Comparison of ENCODE assay signal across 24 cellular contexts in genomic region chrX:153475751-153476281, GRCh38. TPM values are rescaled to one million over a fixed set of nuclear protein-coding genes. Genes with fewer than 3 reads are reported as not detected.
DNase-seq lines count a peak whose midpoint lies in the region; ATAC-seq and TF ChIP-seq lines count a peak whose summit lies in the region.
"Had no signal": no experiment of that assay in that cellular context is flagged by ENCODE, and none has a peak within 500 bp of the region (broad histone marks: within the 10 kb centered on the region; RNA-seq: fewer than 3 reads in every experiment).

No MANE protein-coding gene starts in this region.

- H2AK9ac ChIP-seq in IMR-90 (replicated peaks; ENCODE audit: low read depth, low read length, poor library complexity) = peak overlapping the region; percentile 77

- intact Hi-C loops in IMR-90 (cut with micrococcal nuclease) = no loop called here

- H3K27ac ChIP-seq in IMR-90 (ENCODE audit: insufficient read depth, low read length) (no peak overlapping the region), thoracic aorta (peak overlapping the region; percentile 87 to 92)
- H3K27ac ChIP-seq: A549, upper lobe of right lung had no signal

- H3K79me1 ChIP-seq in IMR-90 (ENCODE audit: low read depth in 1 of 2, low read length in 2 of 2) = peaks cover 0 to 5% of the 10 kb centered on the region in 2 experiments; a peak in 1 of 4 replicates

- peak overlapping the region; percentile 33 for H3K4me3 Mint-ChIP-seq in activated naive CD4-positive, alpha-beta T cell treated with anti-CD3 and anti-CD28 coated beads, Interleukin-2, amount 50 U/mL, for 24 hours
- peak overlapping the region in 3 of 5 donors; percentile 41 to 48 (median 46) for H3K4me3 Mint-ChIP-seq in immature natural killer cell
- H3K4me3 Mint-ChIP-seq: activated CD4-positive, alpha-beta T cell treated with anti-CD3 and anti-CD28 coated beads, Interleukin-2, amount 10 ng/mL, durations not matched to agents 24 days and 14 days; activated naive CD8-positive, alpha-beta T cell treated with anti-CD3 and anti-CD28 coated beads, Interleukin-2, amount 50 U/mL, for 24 hours; activated T-helper 17 cell treated with anti-CD3 and anti-CD28 coated beads, Interleukin-2, amount 50 U/mL, for 72 hours had no signal

- peak overlapping the region; percentile 99 for H2BK120ac ChIP-seq in IMR-90 (ENCODE audit: low read depth, low read length)

- peak overlapping the region; percentile 72; the same call in 1 of the 2 replicates for H3K23ac ChIP-seq in IMR-90 (ENCODE audit: low read depth, low read length)

- no peaks in the 10 kb centered on the region for H3K27me3 Mint-ChIP-seq in activated naive CD4-positive, alpha-beta T cell treated with anti-CD3 and anti-CD28 coated beads, Interleukin-2, amount 50 U/mL, for 24 hours
- H3K27me3 Mint-ChIP-seq in immature natural killer cell (ENCODE audit: low read depth in 3 of 3) = peaks cover 1 to 4% (median 2%) of the 10 kb centered on the region in 3 donors
- H3K27me3 Mint-ChIP-seq: activated naive CD8-positive, alpha-beta T cell treated with anti-CD3 and anti-CD28 coated beads, Interleukin-2, amount 50 U/mL, for 24 hours; activated T-helper 17 cell treated with anti-CD3 and anti-CD28 coated beads, Interleukin-2, amount 50 U/mL, for 72 hours; IgD-negative memory B cell had no signal

- peak overlapping the region; percentile 85 for H2BK20ac ChIP-seq in IMR-90 (ENCODE audit: low read depth, low read length)

- H4K8ac ChIP-seq in IMR-90 (ENCODE audit: low read depth in 2 of 2, low read length in 2 of 2) = peak overlapping the region; percentile 37 to 93; a peak in 2 of 4 replicates

- no peaks in the 10 kb centered on the region for H3K9me3 Mint-ChIP-seq in activated naive CD4-positive, alpha-beta T cell treated with anti-CD3 and anti-CD28 coated beads, Interleukin-2, amount 50 U/mL, for 24 hours
- H3K9me3 Mint-ChIP-seq in immature natural killer cell = no peaks in the 10 kb centered on the region
- H3K9me3 Mint-ChIP-seq: activated CD4-positive, alpha-beta T cell treated with anti-CD3 and anti-CD28 coated beads, Interleukin-2, amount 10 ng/mL, durations not matched to agents 24 days and 14 days; activated naive CD8-positive, alpha-beta T cell treated with anti-CD3 and anti-CD28 coated beads, Interleukin-2, amount 50 U/mL, for 24 hours; activated T-helper 17 cell treated with anti-CD3 and anti-CD28 coated beads, Interleukin-2, amount 50 U/mL, for 72 hours; IgD-negative memory B cell had no signal

- H3K9ac ChIP-seq in IMR-90 (ENCODE audit: low read depth, low read length) = no peak overlapping the region

- H3K27me3 ChIP-seq in IMR-90 (ENCODE audit: control insufficient read depth, insufficient read depth, low read length) (no peaks in the 10 kb centered on the region), thoracic aorta (replicated peaks; ENCODE audit: insufficient read depth) (no peaks in the 10 kb centered on the region)
- H3K27me3 ChIP-seq: esophagus squamous epithelium, upper lobe of right lung had no signal

- peak overlapping the region; percentile 87; the same call in 1 of the 3 replicates for H2BK15ac ChIP-seq in IMR-90 (ENCODE audit: low read depth, low read length)

- H3K14ac ChIP-seq in IMR-90 (replicated peaks; ENCODE audit: low read depth, low read length) = peak overlapping the region; percentile 71; the same call in 1 of the 2 replicates

- H3K4me1 ChIP-seq in IMR-90 (ENCODE audit: control insufficient read depth, insufficient read depth, low read length) = peaks cover 33% of the 10 kb centered on the region
- H3K4me1 ChIP-seq in thoracic aorta (ENCODE audit: control insufficient read depth in 1 of 2, low read depth in 2 of 2) = peaks cover 15 to 68% of the 10 kb centered on the region in 2 donors
- H3K4me1 ChIP-seq: A549, HAP-1, upper lobe of right lung had no signal

- no peak overlapping the region for H3K4me2 ChIP-seq in IMR-90 (ENCODE audit: low read depth, low read length)
- H3K4me2 ChIP-seq: A549 had no signal

- BruUV-seq in IMR-90 (replicated peaks; lab: Mats Ljungman, UMichigan) = no TSS peak

- TF ChIP-seq POLR2A in IMR-90 (IDR thresholded peaks at IDR 0.05; ENCODE audit: low read depth, low read length) = no peak

- 74% methylated on average over 5 of the region's 11 CpGs; no CpG with 5 or more reads in 1 of the 2 experiments for WGBS in IMR-90 (ENCODE audit: extremely low coverage in 2 of 2, insufficient read length in 1 of 2), 2 experiments

- dilution Hi-C loops in IMR-90 (cut with HindIII; ENCODE audit: low sequenced_read_pairs, unreplicated experiment) = no loop called here

- H3K56ac ChIP-seq in IMR-90 (ENCODE audit: extremely low read depth, insufficient read depth, low read length) = no peak overlapping the region

- H3K9me1 ChIP-seq in IMR-90 (ENCODE audit: insufficient read depth, low read length) = peaks cover 23% of the 10 kb centered on the region

- peaks cover 3% of the 10 kb centered on the region for H3K4me1 Mint-ChIP-seq in activated naive CD4-positive, alpha-beta T cell treated with anti-CD3 and anti-CD28 coated beads, Interleukin-2, amount 50 U/mL, for 24 hours
- H3K4me1 Mint-ChIP-seq in immature natural killer cell = peaks cover 5 to 14% of the 10 kb centered on the region in 2 donors
- H3K4me1 Mint-ChIP-seq: activated CD4-positive, alpha-beta T cell treated with anti-CD3 and anti-CD28 coated beads, Interleukin-2, amount 10 ng/mL, durations not matched to agents 24 days and 14 days; activated T-helper 17 cell treated with anti-CD3 and anti-CD28 coated beads, Interleukin-2, amount 50 U/mL, for 72 hours; IgD-negative memory B cell had no signal

- no peak for DNase-seq in activated naive CD4-positive, alpha-beta T cell treated with anti-CD3 and anti-CD28 coated beads, Interleukin-2, amount 50 U/mL, for 16 hours
- DNase-seq in IMR-90 (no peak), immature natural killer cell (no peak), thoracic aorta (ENCODE audit: low spot score) (no peak), inferior parietal cortex (ENCODE audit: extremely low spot score) (no peak), DMS53 treated with DMSO at 0.1 percent for 48 hours (lab: John Stamatoyannopoulos, UW; ENCODE audit: unreplicated experiment) (no peak)
- no peak for DNase-seq in activated effector memory CD4-positive, alpha-beta T cell treated with anti-CD3 and anti-CD28 coated beads, Interleukin-2, amount 50 U/mL, for 16 hours
- DNase-seq: activated CD4-positive, alpha-beta T cell treated with anti-CD3 and anti-CD28 coated beads, Interleukin-2, amount 10 ng/mL, durations not matched to agents 24 days and 14 days; activated naive CD8-positive, alpha-beta T cell treated with anti-CD3 and anti-CD28 coated beads, Interleukin-2, amount 50 U/mL, for 24 hours; DMS79; esophagus squamous epithelium; MM.1S; NCI-H1930; stimulated activated naive CD4-positive, alpha-beta T cell; upper lobe of right lung had no signal

- no peak overlapping the region for H4K91ac ChIP-seq in IMR-90 (ENCODE audit: insufficient read depth, low read depth, low read length)

- H4K20me1 ChIP-seq in IMR-90 (ENCODE audit: insufficient read depth, low read length) = no peaks in the 10 kb centered on the region

- H3K36me3 ChIP-seq in IMR-90 (ENCODE audit: control insufficient read depth, insufficient read depth, low read length) = no peaks in the 10 kb centered on the region
- H3K36me3 ChIP-seq in thoracic aorta = no peaks in the 10 kb centered on the region
- H3K36me3 ChIP-seq: esophagus squamous epithelium, HAP-1, upper lobe of right lung had no signal

- H3K36me3 Mint-ChIP-seq in activated naive CD4-positive, alpha-beta T cell treated with anti-CD3 and anti-CD28 coated beads, Interleukin-2, amount 50 U/mL, for 24 hours = no peaks in the 10 kb centered on the region
- H3K36me3 Mint-ChIP-seq in immature natural killer cell = no peaks in the 10 kb centered on the region
- H3K36me3 Mint-ChIP-seq: IgD-negative memory B cell had no signal

- no peak for ATAC-seq in IMR-90 (ENCODE audit: low read depth)
- ATAC-seq in thoracic aorta (ENCODE audit: insufficient number of reproducible peaks, low FRiP score, low read depth) = no peak
- ATAC-seq: A549; activated naive CD8-positive, alpha-beta T cell treated with anti-CD3 and anti-CD28 coated beads, Interleukin-2, amount 50 U/mL, for 24 hours; activated T-helper 17 cell treated with anti-CD3 and anti-CD28 coated beads, Interleukin-2, amount 50 U/mL, for 72 hours; upper lobe of right lung had no signal

- no peak overlapping the region for H3K4me3 ChIP-seq in IMR-90 (ENCODE audit: insufficient read depth, low read depth, low read length)
- no peak overlapping the region for H3K4me3 ChIP-seq in thoracic aorta
- H3K4me3 ChIP-seq: A549, HAP-1 had no signal

- H2AK5ac ChIP-seq in IMR-90 (ENCODE audit: low read depth, low read length) = peak overlapping the region; percentile 83; the same call in 1 of the 2 replicates

- in situ Hi-C loops in IMR-90 (cut with MboI; ENCODE audit: low sequenced_read_pairs) = no loop called here

- no peak overlapping the region for H3K18ac ChIP-seq in IMR-90 (ENCODE audit: low read depth, low read length)

- peak overlapping the region; percentile 80 for H2BK5ac ChIP-seq in IMR-90 (ENCODE audit: low read depth, low read length, poor library complexity, severe bottlenecking)

- H3K9me3 ChIP-seq in IMR-90 (ENCODE audit: control insufficient read depth, insufficient read depth, low read length) (no peaks in the 10 kb centered on the region), thoracic aorta (no peaks in the 10 kb centered on the region)
- H3K9me3 ChIP-seq: A549, esophagus squamous epithelium, HAP-1, upper lobe of right lung had no signal

- no peak overlapping the region for H3K27ac Mint-ChIP-seq in activated naive CD4-positive, alpha-beta T cell treated with anti-CD3 and anti-CD28 coated beads, Interleukin-2, amount 50 U/mL, for 24 hours
- H3K27ac Mint-ChIP-seq in immature natural killer cell = peak overlapping the region in 2 of 6 donors; percentile 22 to 27
- H3K27ac Mint-ChIP-seq: activated CD4-positive, alpha-beta T cell treated with anti-CD3 and anti-CD28 coated beads, Interleukin-2, amount 10 ng/mL, durations not matched to agents 24 days and 14 days; activated naive CD8-positive, alpha-beta T cell treated with anti-CD3 and anti-CD28 coated beads, Interleukin-2, amount 50 U/mL, for 24 hours; activated T-helper 17 cell treated with anti-CD3 and anti-CD28 coated beads, Interleukin-2, amount 50 U/mL, for 72 hours; IgD-negative memory B cell had no signal

- peak overlapping the region; percentile 95 for H3K4ac ChIP-seq in IMR-90 (ENCODE audit: low read depth, low read length)

- CTCF ChIA-PET in IMR-90 (lab: Yijun Ruan, JAX) = no interaction called here

- peak overlapping the region; percentile 43 for H2AFZ ChIP-seq in IMR-90 (replicated peaks; ENCODE audit: low read length, poor library complexity)

- TF ChIP-seq RAD21 in IMR-90 (IDR thresholded peaks at IDR 0.05; ENCODE audit: low read length) = no peak

- no peak for TF ChIP-seq CTCF in IMR-90 (conservative IDR thresholded peaks at IDR 0.05; ENCODE audit: low read depth, low read length)
- TF ChIP-seq CTCF in thoracic aorta (IDR thresholded peaks at IDR 0.05) = no peak

- no peak overlapping the region for H4K5ac ChIP-seq in IMR-90 (ENCODE audit: low read depth, low read length)

- POLR2A ChIA-PET in IMR-90 (lab: Charles Lee; ENCODE audit: unreplicated experiment) = no interaction called here

RNA-seq across cellular contexts. Expression of gene HAUS7, which starts 5.4 kb away (rescaled TPM):
- total RNA-seq in IMR-90 (2012; rRNA removed) (10.8 TPM in 2 replicates), thoracic aorta (100 to 1,000 TPM; 111 TPM)
- polyA plus RNA-seq in IMR-90 (2012; rRNA removed) (25.9 and 27.7 TPM in 2 replicates), immature natural killer cell (10 to 100 TPM; 36.3 to 49.5 (median 43.2) TPM)
- 22.1 and 24.3 TPM in 2 replicates for polyA plus RNA-seq in IMR-90 (2012; cell fraction: cytosol; rRNA removed)
- 188 and 200 TPM in 2 replicates for polyA plus RNA-seq in IMR-90 (2012; cell fraction: nucleus; rRNA removed; ENCODE audit: low replicate concordance)

RNA-seq across cellular contexts. Expression of gene BGN, which starts 19.0 kb away (rescaled TPM):
- total RNA-seq in IMR-90 (2012; rRNA removed) (10.0 and 11.3 TPM in 2 replicates), thoracic aorta (1,000 to 10,000 TPM; 1,777 to 1,907 TPM)
- polyA plus RNA-seq in IMR-90 (2012; rRNA removed) (269 and 298 TPM in 2 replicates), immature natural killer cell (not detected)
- polyA plus RNA-seq in IMR-90 (2012; cell fraction: cytosol; rRNA removed) = 360 and 422 TPM in 2 replicates
- 90.5 and 138 TPM in 2 replicates for polyA plus RNA-seq in IMR-90 (2012; cell fraction: nucleus; rRNA removed; ENCODE audit: low replicate concordance)
- total RNA-seq: activated CD4-positive, alpha-beta T cell treated with anti-CD3 and anti-CD28 coated beads, Interleukin-2, amount 10 ng/mL, durations not matched to agents 24 days and 14 days; activated T-helper 17 cell treated with anti-CD3 and anti-CD28 coated beads, Interleukin-2, amount 50 U/mL, for 72 hours had no signal
- polyA plus RNA-seq: IgD-negative memory B cell had no signal

RNA-seq across cellular contexts. Expression of gene TREX2, which starts 30.0 kb away (rescaled TPM):
- total RNA-seq in IMR-90 (2012; rRNA removed) (0.36 and 0.56 TPM in 2 replicates), thoracic aorta (10 to 100 TPM; 22.1 to 24.8 TPM)
- polyA plus RNA-seq in IMR-90 (2012; rRNA removed) (0.84 and 1.1 TPM in 2 replicates), immature natural killer cell (under 1 TPM in 2 of 3 donors, not detected in 1; 0.64 to 0.67 TPM)
- 0.30 and 0.63 TPM in 2 replicates for polyA plus RNA-seq in IMR-90 (2012; cell fraction: cytosol; rRNA removed)
- 8.3 and 18.4 TPM in 2 replicates for polyA plus RNA-seq in IMR-90 (2012; cell fraction: nucleus; rRNA removed; ENCODE audit: low replicate concordance)

RNA-seq across cellular contexts. Expression of gene ATP2B3, which starts 41.6 kb away (rescaled TPM):
- under 0.01 TPM in 1 of 2 replicates, not detected in the other for total RNA-seq in IMR-90 (2012; rRNA removed)
- 0.03 and 0.06 TPM in 2 replicates for polyA plus RNA-seq in IMR-90 (2012; rRNA removed)
- 0.03 TPM in 1 of 2 replicates, not detected in the other for polyA plus RNA-seq in IMR-90 (2012; cell fraction: cytosol; rRNA removed)
- polyA plus RNA-seq in IMR-90 (2012; cell fraction: nucleus; rRNA removed; ENCODE audit: low replicate concordance) = 0.26 and 0.38 TPM in 2 replicates
- not detected for polyA plus RNA-seq in immature natural killer cell
- total RNA-seq in thoracic aorta = under 1 TPM; 0.68 to 0.85 TPM
- total RNA-seq: activated CD4-positive, alpha-beta T cell treated with anti-CD3 and anti-CD28 coated beads, Interleukin-2, amount 10 ng/mL, durations not matched to agents 24 days and 14 days; activated T-helper 17 cell treated with anti-CD3 and anti-CD28 coated beads, Interleukin-2, amount 50 U/mL, for 72 hours; bronchial epithelial cell; esophagus squamous epithelium; NCI-H460; osteoblast; right cardiac atrium; upper lobe of right lung had no signal
- polyA plus RNA-seq: IgD-negative memory B cell had no signal

Comparison
In these comparisons a context has a peak if more than half of its experiments do, and no peak if none do; other contexts are left out.
1. RNA of gene BGN, which starts 19.0 kb away (total RNA-seq): 1,777 to 1,907 TPM in thoracic aorta; 10.0 to 11.3 TPM in IMR-90; every median in the first group is over 100 times any median in the second.
2. RNA of gene TREX2, which starts 30.0 kb away (total RNA-seq): 22.1 to 24.8 TPM in thoracic aorta; 0.36 to 0.56 TPM in IMR-90; every median in the first group is over 10 times any median in the second.